Comparison of ENCODE assay signal across 14 cellular contexts in genomic region chr1:15088146-15089025, GRCh38.
A peak's percentile ranks its signal among the peaks of the same experiment; 100 is the strongest.
DNase-seq lines count a peak whose midpoint lies in the region; ATAC-seq and TF ChIP-seq lines count a peak whose summit lies in the region.
"Had no signal": no experiment of that assay in that cellular context is flagged by ENCODE, and none has a peak within 500 bp of the region (broad histone marks: within the 10 kb centered on the region; RNA-seq: fewer than 3 reads in every experiment).

No MANE protein-coding gene starts in this region.

- peaks cover 10% of the 10 kb centered on the region for H3K4me1 Mint-ChIP-seq in MCF 10A (ENCODE audit: insufficient read depth, unreplicated experiment)
- peaks cover 48% of the 10 kb centered on the region for H3K4me1 Mint-ChIP-seq in neural progenitor cell

- no peak for TF ChIP-seq CTCF in breast epithelium (IDR thresholded peaks at IDR 0.05)
- no peak for TF ChIP-seq CTCF in MCF 10A (IDR thresholded peaks at IDR 0.05; ENCODE audit: unreplicated experiment)
- TF ChIP-seq CTCF in fibroblast of lung (conservative IDR thresholded peaks at IDR 0.05 in 1 of 2, IDR thresholded peaks at IDR 0.05 in 1 of 2; ENCODE audit: low read depth in 1 of 2, low read length in 2 of 2), result no peak
- no peak for TF ChIP-seq CTCF in neural progenitor cell (IDR thresholded peaks at IDR 0.05)
- TF ChIP-seq CTCF in upper lobe of right lung (IDR thresholded peaks at IDR 0.05), result no peak

- H3K79me2 ChIP-seq in fibroblast of lung (ENCODE audit: control insufficient read depth, insufficient read depth, low read length) (no peaks in the 10 kb centered on the region), neural progenitor cell (ENCODE audit: low read depth) (no peaks in the 10 kb centered on the region)

- H3K36me3 ChIP-seq in breast epithelium (no peaks in the 10 kb centered on the region), fibroblast of lung (ENCODE audit: control insufficient read depth, insufficient read depth, low read length) (no peaks in the 10 kb centered on the region), neural progenitor cell (no peaks in the 10 kb centered on the region), upper lobe of right lung (no peaks in the 10 kb centered on the region)
- H3K36me3 ChIP-seq: right atrium auricular region had no signal

- H3K4me1 ChIP-seq in breast epithelium, result peaks cover 0 to 3% of the 10 kb centered on the region in 2 donors
- H3K4me1 ChIP-seq in fibroblast of lung (ENCODE audit: control insufficient read depth, extremely low read depth, insufficient read depth, low read length), result peaks cover 6% of the 10 kb centered on the region
- peaks cover 12% of the 10 kb centered on the region for H3K4me1 ChIP-seq in neural progenitor cell
- H3K4me1 ChIP-seq in upper lobe of right lung, result peaks cover 12% of the 10 kb centered on the region

- H3K4me2 ChIP-seq in fibroblast of lung (ENCODE audit: extremely low read depth, insufficient read depth, low read length) (no peak overlapping the region), neural progenitor cell (no peak overlapping the region)

- H3K4me3 Mint-ChIP-seq in MCF 10A (ENCODE audit: unreplicated experiment) (no peak overlapping the region), neural progenitor cell (no peak overlapping the region)
- H3K4me3 Mint-ChIP-seq: activated B cell treated with CpG ODN at 0.5 μM for 24 hours; activated T-cell treated with anti-CD3 and anti-CD28 coated beads, Interleukin-2, amount 50 U/mL, for 24 hours had no signal

- H3K9me3 Mint-ChIP-seq in MCF 10A (ENCODE audit: unreplicated experiment) (no peaks in the 10 kb centered on the region), neural progenitor cell (no peaks in the 10 kb centered on the region)
- H3K9me3 Mint-ChIP-seq: activated B cell treated with CpG ODN at 0.5 μM for 24 hours; activated T-cell treated with anti-CD3 and anti-CD28 coated beads, Interleukin-2, amount 50 U/mL, for 24 hours had no signal

- POLR2A ChIA-PET in MCF 10A (lab: Yijun Ruan, JAX), result no interaction called here

- DNase-seq in breast epithelium (ENCODE audit: low spot score in 2 of 2), result no peak
- no peak for DNase-seq in MCF 10A (ENCODE audit: unreplicated experiment)
- DNase-seq in fibroblast of lung (ENCODE audit: low read depth in 2 of 2), result peak; percentile 50 to 61
- no peak for DNase-seq in neural progenitor cell (ENCODE audit: low spot score)
- DNase-seq in upper lobe of right lung, result no peak
- DNase-seq in NCI-H748 treated with DMSO at 0.1 percent for 48 hours (lab: John Stamatoyannopoulos, UW), result no peak
- DNase-seq in erythroblast (lab: John Stamatoyannopoulos, UW), result no peak
- DNase-seq: activated B cell treated with CpG ODN at 0.5 μM for 24 hours; activated T-cell treated with anti-CD3 and anti-CD28 coated beads, Interleukin-2, amount 50 U/mL, for 24 hours; amniotic stem cell had no signal

- BruUV-seq in MCF 10A (replicated peaks; lab: Mats Ljungman, UMichigan), result no TSS peak

- H3K9me3 ChIP-seq in breast epithelium (no peaks in the 10 kb centered on the region), fibroblast of lung (ENCODE audit: control insufficient read depth, insufficient read depth, low read depth, low read length) (no peaks in the 10 kb centered on the region), neural progenitor cell (ENCODE audit: low read depth) (no peaks in the 10 kb centered on the region), upper lobe of right lung (no peaks in the 10 kb centered on the region)
- H3K9me3 ChIP-seq: right atrium auricular region had no signal

- no peak overlapping the region for H3K4me3 ChIP-seq in breast epithelium
- H3K4me3 ChIP-seq in fibroblast of lung (replicated peaks in 1 of 4; ENCODE audit: control extremely low read depth in 1 of 4, insufficient read depth in 1 of 4, low read depth in 3 of 4, low read length in 4 of 4), result no peak overlapping the region
- no peak overlapping the region for H3K4me3 ChIP-seq in neural progenitor cell
- no peak overlapping the region for H3K4me3 ChIP-seq in upper lobe of right lung
- H3K4me3 ChIP-seq: right atrium auricular region had no signal

- H4K20me1 ChIP-seq in fibroblast of lung (ENCODE audit: control insufficient read depth, extremely low read depth, insufficient read depth, low read length) (no peaks in the 10 kb centered on the region), neural progenitor cell (ENCODE audit: low read depth) (no peaks in the 10 kb centered on the region)

- H3K36me3 Mint-ChIP-seq in MCF 10A (ENCODE audit: insufficient read depth, unreplicated experiment) (no peaks in the 10 kb centered on the region), neural progenitor cell (no peaks in the 10 kb centered on the region)

- no peak overlapping the region for H3K9ac ChIP-seq in fibroblast of lung (ENCODE audit: insufficient read depth, low read length)
- H3K9ac ChIP-seq in neural progenitor cell, result no peak overlapping the region

- peak overlapping the region; percentile 26 for H2AFZ ChIP-seq in fibroblast of lung (ENCODE audit: low read length)
- no peak overlapping the region for H2AFZ ChIP-seq in neural progenitor cell (replicated peaks)

- intact Hi-C loops in breast epithelium (cut with DNase I; ENCODE audit: low total_unique reads), result no loop called here
- intact Hi-C loops in MCF 10A (cut with micrococcal nuclease), result no loop called here
- intact Hi-C loops in upper lobe of right lung (cut with DNase I), result no loop called here

- TF ChIP-seq POLR2A in breast epithelium (IDR thresholded peaks at IDR 0.05) (no peak), erythroblast (IDR thresholded peaks at IDR 0.05; ENCODE audit: low read length) (no peak)

- CTCF ChIA-PET in MCF 10A (lab: Yijun Ruan, JAX), result interaction anchor here (0.6 to 1.4 kb wide), 4 partner anchors 10 to 653 kb away, joined by 3 to 7 read pairs (median 4); no protein-coding TSS in a partner anchor

- H3K27ac Mint-ChIP-seq in MCF 10A (ENCODE audit: low read depth, unreplicated experiment) (no peak overlapping the region), neural progenitor cell (peak overlapping the region; percentile 70)
- H3K27ac Mint-ChIP-seq: activated B cell treated with CpG ODN at 0.5 μM for 24 hours; activated T-cell treated with anti-CD3 and anti-CD28 coated beads, Interleukin-2, amount 50 U/mL, for 24 hours had no signal

- H3K27ac ChIP-seq in breast epithelium (peak overlapping the region; percentile 60 to 68), fibroblast of lung (ENCODE audit: insufficient read depth, low read length) (no peak overlapping the region), neural progenitor cell (no peak overlapping the region), upper lobe of right lung (peak overlapping the region; percentile 75)
- H3K27ac ChIP-seq: 22Rv1, HL-60, right atrium auricular region had no signal

- H3K27me3 ChIP-seq in breast epithelium (no peaks in the 10 kb centered on the region), fibroblast of lung (ENCODE audit: control insufficient read depth, insufficient read depth, low read length) (no peaks in the 10 kb centered on the region), neural progenitor cell (no peaks in the 10 kb centered on the region), upper lobe of right lung (no peaks in the 10 kb centered on the region)
- H3K27me3 ChIP-seq: right atrium auricular region had no signal

- ATAC-seq in upper lobe of right lung, result no peak
- no peak for ATAC-seq in GM19351 (IDR thresholded peaks at IDR 0.05; ENCODE audit: unreplicated experiment)

- H3K27me3 Mint-ChIP-seq in MCF 10A (ENCODE audit: insufficient read depth, unreplicated experiment) (no peaks in the 10 kb centered on the region), neural progenitor cell (ENCODE audit: insufficient read depth, low read depth) (peaks cover 5% of the 10 kb centered on the region)
- H3K27me3 Mint-ChIP-seq: activated B cell treated with CpG ODN at 0.5 μM for 24 hours had no signal

- no peaks in the 10 kb centered on the region for H3F3A ChIP-seq in neural progenitor cell (ENCODE audit: low read depth)

Comparison
In these comparisons a context has a peak if more than half of its experiments do, and no peak if none do; other contexts are left out.
1. DNase-seq: peak in fibroblast of lung (2 of 2); none in breast epithelium (0 of 2), MCF 10A (single experiment), neural progenitor cell (single experiment), upper lobe of right lung (single experiment), NCI-H748 treated with DMSO at 0.1 percent for 48 hours (single experiment) and erythroblast (0 of 2).
2. H3K27ac ChIP-seq: peak in breast epithelium (2 of 2) and upper lobe of right lung (single experiment); none in fibroblast of lung (single experiment) and neural progenitor cell (single experiment).